1 cellular context compared by ENCODE assay signal in the genomic region with DNA sequence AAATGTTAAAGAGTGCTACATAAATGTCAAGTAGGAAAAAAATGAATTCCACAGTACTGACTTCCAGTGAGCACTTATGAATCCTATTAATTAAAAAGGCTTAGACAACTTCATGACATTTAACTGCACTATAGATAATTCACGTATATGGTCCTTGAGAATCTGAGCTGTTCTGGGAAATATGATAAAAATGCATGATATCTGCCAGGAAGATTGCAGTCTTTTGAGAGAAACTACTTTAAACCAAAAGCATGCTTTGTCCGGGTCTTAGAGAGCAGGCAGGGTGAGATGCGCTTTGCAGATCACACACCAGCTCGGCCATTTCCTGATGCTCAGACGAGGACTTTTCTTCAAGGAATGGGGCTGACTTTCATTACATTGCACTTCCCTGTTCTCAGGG.
TF ChIP-seq lines count a peak whose summit lies in the region.

No MANE protein-coding gene starts in this region.

TF ChIP-seq in GM23338, 12 proteins besides CTCF, POLR2A, EP300 and RAD21 (continued from another document):
- TF ChIP-seq, protein P1, sequence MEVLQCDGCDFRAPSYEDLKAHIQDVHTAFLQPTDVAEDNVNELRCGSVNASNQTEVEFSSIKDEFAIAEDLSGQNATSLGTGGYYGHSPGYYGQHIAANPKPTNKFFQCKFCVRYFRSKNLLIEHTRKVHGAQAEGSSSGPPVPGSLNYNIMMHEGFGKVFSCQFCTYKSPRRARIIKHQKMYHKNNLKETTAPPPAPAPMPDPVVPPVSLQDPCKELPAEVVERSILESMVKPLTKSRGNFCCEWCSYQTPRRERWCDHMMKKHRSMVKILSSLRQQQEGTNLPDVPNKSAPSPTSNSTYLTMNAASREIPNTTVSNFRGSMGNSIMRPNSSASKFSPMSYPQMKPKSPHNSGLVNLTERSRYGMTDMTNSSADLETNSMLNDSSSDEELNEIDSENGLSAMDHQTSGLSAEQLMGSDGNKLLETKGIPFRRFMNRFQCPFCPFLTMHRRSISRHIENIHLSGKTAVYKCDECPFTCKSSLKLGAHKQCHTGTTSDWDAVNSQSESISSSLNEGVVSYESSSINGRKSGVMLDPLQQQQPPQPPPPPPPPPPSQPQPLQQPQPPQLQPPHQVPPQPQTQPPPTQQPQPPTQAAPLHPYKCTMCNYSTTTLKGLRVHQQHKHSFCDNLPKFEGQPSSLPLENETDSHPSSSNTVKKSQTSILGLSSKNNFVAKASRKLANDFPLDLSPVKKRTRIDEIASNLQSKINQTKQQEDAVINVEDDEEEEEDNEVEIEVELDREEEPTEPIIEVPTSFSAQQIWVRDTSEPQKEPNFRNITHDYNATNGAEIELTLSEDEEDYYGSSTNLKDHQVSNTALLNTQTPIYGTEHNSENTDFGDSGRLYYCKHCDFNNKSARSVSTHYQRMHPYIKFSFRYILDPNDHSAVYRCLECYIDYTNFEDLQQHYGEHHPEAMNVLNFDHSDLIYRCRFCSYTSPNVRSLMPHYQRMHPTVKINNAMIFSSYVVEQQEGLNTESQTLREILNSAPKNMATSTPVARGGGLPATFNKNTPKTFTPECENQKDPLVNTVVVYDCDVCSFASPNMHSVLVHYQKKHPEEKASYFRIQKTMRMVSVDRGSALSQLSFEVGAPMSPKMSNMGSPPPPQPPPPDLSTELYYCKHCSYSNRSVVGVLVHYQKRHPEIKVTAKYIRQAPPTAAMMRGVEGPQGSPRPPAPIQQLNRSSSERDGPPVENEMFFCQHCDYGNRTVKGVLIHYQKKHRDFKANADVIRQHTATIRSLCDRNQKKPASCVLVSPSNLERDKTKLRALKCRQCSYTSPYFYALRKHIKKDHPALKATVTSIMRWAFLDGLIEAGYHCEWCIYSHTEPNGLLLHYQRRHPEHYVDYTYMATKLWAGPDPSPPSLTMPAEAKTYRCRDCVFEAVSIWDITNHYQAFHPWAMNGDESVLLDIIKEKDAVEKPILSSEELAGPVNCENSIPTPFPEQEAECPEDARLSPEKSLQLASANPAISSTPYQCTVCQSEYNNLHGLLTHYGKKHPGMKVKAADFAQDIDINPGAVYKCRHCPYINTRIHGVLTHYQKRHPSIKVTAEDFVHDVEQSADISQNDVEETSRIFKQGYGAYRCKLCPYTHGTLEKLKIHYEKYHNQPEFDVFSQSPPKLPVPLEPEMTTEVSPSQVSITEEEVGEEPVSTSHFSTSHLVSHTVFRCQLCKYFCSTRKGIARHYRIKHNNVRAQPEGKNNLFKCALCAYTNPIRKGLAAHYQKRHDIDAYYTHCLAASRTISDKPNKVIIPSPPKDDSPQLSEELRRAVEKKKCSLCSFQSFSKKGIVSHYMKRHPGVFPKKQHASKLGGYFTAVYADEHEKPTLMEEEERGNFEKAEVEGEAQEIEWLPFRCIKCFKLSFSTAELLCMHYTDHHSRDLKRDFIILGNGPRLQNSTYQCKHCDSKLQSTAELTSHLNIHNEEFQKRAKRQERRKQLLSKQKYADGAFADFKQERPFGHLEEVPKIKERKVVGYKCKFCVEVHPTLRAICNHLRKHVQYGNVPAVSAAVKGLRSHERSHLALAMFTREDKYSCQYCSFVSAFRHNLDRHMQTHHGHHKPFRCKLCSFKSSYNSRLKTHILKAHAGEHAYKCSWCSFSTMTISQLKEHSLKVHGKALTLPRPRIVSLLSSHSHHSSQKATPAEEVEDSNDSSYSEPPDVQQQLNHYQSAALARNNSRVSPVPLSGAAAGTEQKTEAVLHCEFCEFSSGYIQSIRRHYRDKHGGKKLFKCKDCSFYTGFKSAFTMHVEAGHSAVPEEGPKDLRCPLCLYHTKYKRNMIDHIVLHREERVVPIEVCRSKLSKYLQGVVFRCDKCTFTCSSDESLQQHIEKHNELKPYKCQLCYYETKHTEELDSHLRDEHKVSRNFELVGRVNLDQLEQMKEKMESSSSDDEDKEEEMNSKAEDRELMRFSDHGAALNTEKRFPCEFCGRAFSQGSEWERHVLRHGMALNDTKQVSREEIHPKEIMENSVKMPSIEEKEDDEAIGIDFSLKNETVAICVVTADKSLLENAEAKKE (CRISPR knock-in tag; IDR thresholded peaks at IDR 0.05), result no peak
- TF ChIP-seq STAT1 (IDR thresholded peaks at IDR 0.05; ENCODE audit: unreplicated experiment) (no peak), POLR2AphosphoS5 (IDR thresholded peaks at IDR 0.05; ENCODE audit: low read depth) (no peak), EZH2 (IDR thresholded peaks at IDR 0.05; ENCODE audit: low read depth, unreplicated experiment) (no peak), EZH2phosphoT487 (IDR thresholded peaks at IDR 0.05; ENCODE audit: unreplicated experiment) (no peak), NANOG (IDR thresholded peaks at IDR 0.05; ENCODE audit: borderline replicate concordance) (no peak), ZNF331 (CRISPR knock-in tag; IDR thresholded peaks at IDR 0.05; ENCODE audit: low read depth) (no peak), ZNF114 (CRISPR knock-in tag; IDR thresholded peaks at IDR 0.05) (no peak)
- TF ChIP-seq, protein P2, sequence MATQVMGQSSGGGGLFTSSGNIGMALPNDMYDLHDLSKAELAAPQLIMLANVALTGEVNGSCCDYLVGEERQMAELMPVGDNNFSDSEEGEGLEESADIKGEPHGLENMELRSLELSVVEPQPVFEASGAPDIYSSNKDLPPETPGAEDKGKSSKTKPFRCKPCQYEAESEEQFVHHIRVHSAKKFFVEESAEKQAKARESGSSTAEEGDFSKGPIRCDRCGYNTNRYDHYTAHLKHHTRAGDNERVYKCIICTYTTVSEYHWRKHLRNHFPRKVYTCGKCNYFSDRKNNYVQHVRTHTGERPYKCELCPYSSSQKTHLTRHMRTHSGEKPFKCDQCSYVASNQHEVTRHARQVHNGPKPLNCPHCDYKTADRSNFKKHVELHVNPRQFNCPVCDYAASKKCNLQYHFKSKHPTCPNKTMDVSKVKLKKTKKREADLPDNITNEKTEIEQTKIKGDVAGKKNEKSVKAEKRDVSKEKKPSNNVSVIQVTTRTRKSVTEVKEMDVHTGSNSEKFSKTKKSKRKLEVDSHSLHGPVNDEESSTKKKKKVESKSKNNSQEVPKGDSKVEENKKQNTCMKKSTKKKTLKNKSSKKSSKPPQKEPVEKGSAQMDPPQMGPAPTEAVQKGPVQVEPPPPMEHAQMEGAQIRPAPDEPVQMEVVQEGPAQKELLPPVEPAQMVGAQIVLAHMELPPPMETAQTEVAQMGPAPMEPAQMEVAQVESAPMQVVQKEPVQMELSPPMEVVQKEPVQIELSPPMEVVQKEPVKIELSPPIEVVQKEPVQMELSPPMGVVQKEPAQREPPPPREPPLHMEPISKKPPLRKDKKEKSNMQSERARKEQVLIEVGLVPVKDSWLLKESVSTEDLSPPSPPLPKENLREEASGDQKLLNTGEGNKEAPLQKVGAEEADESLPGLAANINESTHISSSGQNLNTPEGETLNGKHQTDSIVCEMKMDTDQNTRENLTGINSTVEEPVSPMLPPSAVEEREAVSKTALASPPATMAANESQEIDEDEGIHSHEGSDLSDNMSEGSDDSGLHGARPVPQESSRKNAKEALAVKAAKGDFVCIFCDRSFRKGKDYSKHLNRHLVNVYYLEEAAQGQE (IDR thresholded peaks at IDR 0.05; ENCODE audit: unreplicated experiment), result no peak
- TF ChIP-seq, protein P3, sequence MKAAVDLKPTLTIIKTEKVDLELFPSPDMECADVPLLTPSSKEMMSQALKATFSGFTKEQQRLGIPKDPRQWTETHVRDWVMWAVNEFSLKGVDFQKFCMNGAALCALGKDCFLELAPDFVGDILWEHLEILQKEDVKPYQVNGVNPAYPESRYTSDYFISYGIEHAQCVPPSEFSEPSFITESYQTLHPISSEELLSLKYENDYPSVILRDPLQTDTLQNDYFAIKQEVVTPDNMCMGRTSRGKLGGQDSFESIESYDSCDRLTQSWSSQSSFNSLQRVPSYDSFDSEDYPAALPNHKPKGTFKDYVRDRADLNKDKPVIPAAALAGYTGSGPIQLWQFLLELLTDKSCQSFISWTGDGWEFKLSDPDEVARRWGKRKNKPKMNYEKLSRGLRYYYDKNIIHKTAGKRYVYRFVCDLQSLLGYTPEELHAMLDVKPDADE (IDR thresholded peaks at IDR 0.05), result no peak
